In the genomic region with DNA sequence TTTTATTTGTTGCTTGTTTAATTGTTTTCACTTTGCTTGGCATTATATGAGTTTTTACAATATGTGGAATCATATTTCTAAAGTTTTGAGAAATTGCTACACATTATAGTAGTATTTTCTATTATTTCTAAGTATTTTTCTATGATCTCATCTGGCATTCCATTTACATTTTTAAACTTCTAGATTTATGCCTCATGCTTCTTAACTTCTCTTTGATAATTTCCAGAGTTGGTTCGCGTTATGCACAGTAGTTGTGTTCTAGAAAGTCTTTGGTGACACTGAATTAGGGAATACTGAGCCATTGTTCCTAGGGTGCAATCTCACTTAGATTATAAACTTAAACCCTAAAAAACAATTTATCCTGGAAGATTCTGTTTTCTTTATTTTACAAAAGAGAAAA, we compare ENCODE assay signal across 23 cellular contexts.
"Had no signal": no experiment of that assay in that cellular context is flagged by ENCODE, and none has a peak within 500 bp of the region (broad histone marks: within the 10 kb centered on the region; RNA-seq: fewer than 3 reads in every experiment).

No MANE protein-coding gene starts in this region.

- H3K36me3 ChIP-seq: adrenal gland, SJCRH30 had no signal

- DNase-seq: activated CD4-positive, alpha-beta T cell treated with anti-CD3 and anti-CD28 coated beads for 1 hour; activated CD4-positive, alpha-beta T cell treated with anti-CD3 and anti-CD28 coated beads, Interleukin-2, amount 10 ng/mL, durations not matched to agents 24 days and 14 days; activated CD4-positive, alpha-beta T cell treated with anti-CD3 and anti-CD28 coated beads, Interleukin-2, amount 50 U/mL, for 48 hours; activated CD8-positive, alpha-beta memory T cell treated with anti-CD3 and anti-CD28 coated beads, Interleukin-2, amount 10 ng/mL, durations not matched to agents 7 days and 5 days; activated effector memory CD4-positive, alpha-beta T cell treated with anti-CD3 and anti-CD28 coated beads, Interleukin-2, amount 50 U/mL, for 16 hours; activated naive CD4-positive, alpha-beta T cell treated with Interleukin-2 at 50 U/mL for 16 hours; activated naive CD8-positive, alpha-beta T cell treated with anti-CD3 and anti-CD28 coated beads for 36 hours; activated T-cell treated with anti-CD3 and anti-CD28 coated beads, Interleukin-2, amount 50 U/mL, for 24 hours; adrenal gland; cerebellar nuclear complex; NCI-H1092; NCI-H1417; NCI-H1930; NCI-H2171; NCI-H526; NCI-H774; Right ventricle myocardium superior; RPMI8226; SJCRH30; T-helper 17 cell; T-helper 9 cell had no signal

- H3K4me1 Mint-ChIP-seq: activated CD4-positive, alpha-beta T cell treated with anti-CD3 and anti-CD28 coated beads, Interleukin-2, amount 10 ng/mL, durations not matched to agents 24 days and 14 days; activated CD8-positive, alpha-beta memory T cell treated with anti-CD3 and anti-CD28 coated beads, Interleukin-2, amount 10 ng/mL, durations not matched to agents 7 days and 5 days; T-helper 17 cell had no signal

- H3K27me3 ChIP-seq: adrenal gland, SJCRH30 had no signal

- H3K27me3 Mint-ChIP-seq: activated CD4-positive, alpha-beta T cell treated with anti-CD3 and anti-CD28 coated beads, Interleukin-2, amount 10 ng/mL, durations not matched to agents 24 days and 14 days; activated CD8-positive, alpha-beta memory T cell treated with anti-CD3 and anti-CD28 coated beads, Interleukin-2, amount 10 ng/mL, durations not matched to agents 7 days and 5 days; activated naive CD8-positive, alpha-beta T cell treated with anti-CD3 and anti-CD28 coated beads for 36 hours; activated T-cell treated with anti-CD3 and anti-CD28 coated beads, Interleukin-2, amount 50 U/mL, for 24 hours; T-helper 17 cell had no signal

- H3K4me3 Mint-ChIP-seq: activated CD4-positive, alpha-beta T cell treated with anti-CD3 and anti-CD28 coated beads, Interleukin-2, amount 10 ng/mL, durations not matched to agents 24 days and 14 days; activated CD8-positive, alpha-beta memory T cell treated with anti-CD3 and anti-CD28 coated beads, Interleukin-2, amount 10 ng/mL, durations not matched to agents 7 days and 5 days; activated naive CD8-positive, alpha-beta T cell treated with anti-CD3 and anti-CD28 coated beads for 36 hours; activated T-cell treated with anti-CD3 and anti-CD28 coated beads, Interleukin-2, amount 50 U/mL, for 24 hours; T-helper 17 cell; WTC11 had no signal

- H3K27ac Mint-ChIP-seq: activated CD4-positive, alpha-beta T cell treated with anti-CD3 and anti-CD28 coated beads, Interleukin-2, amount 10 ng/mL, durations not matched to agents 24 days and 14 days; activated CD8-positive, alpha-beta memory T cell treated with anti-CD3 and anti-CD28 coated beads, Interleukin-2, amount 10 ng/mL, durations not matched to agents 7 days and 5 days; activated naive CD8-positive, alpha-beta T cell treated with anti-CD3 and anti-CD28 coated beads for 36 hours; activated T-cell treated with anti-CD3 and anti-CD28 coated beads, Interleukin-2, amount 50 U/mL, for 24 hours; T-helper 17 cell; WTC11 had no signal

- H3K27ac ChIP-seq: adrenal gland, KMS-11, SJCRH30 had no signal

- H3K36me3 Mint-ChIP-seq: activated CD8-positive, alpha-beta memory T cell treated with anti-CD3 and anti-CD28 coated beads, Interleukin-2, amount 10 ng/mL, durations not matched to agents 7 days and 5 days; activated naive CD8-positive, alpha-beta T cell treated with anti-CD3 and anti-CD28 coated beads for 36 hours; WTC11 had no signal

- ATAC-seq: activated CD8-positive, alpha-beta memory T cell treated with anti-CD3 and anti-CD28 coated beads, Interleukin-2, amount 10 ng/mL, durations not matched to agents 7 days and 5 days; T-helper 17 cell; WTC11 had no signal

- H3K4me2 ChIP-seq: KMS-11 had no signal

- H3K4me3 ChIP-seq: adrenal gland, SJCRH30 had no signal

- H3K9me3 Mint-ChIP-seq: activated CD4-positive, alpha-beta T cell treated with anti-CD3 and anti-CD28 coated beads, Interleukin-2, amount 10 ng/mL, durations not matched to agents 24 days and 14 days; activated naive CD8-positive, alpha-beta T cell treated with anti-CD3 and anti-CD28 coated beads for 36 hours; activated T-cell treated with anti-CD3 and anti-CD28 coated beads, Interleukin-2, amount 50 U/mL, for 24 hours; WTC11 had no signal

- H3K4me1 ChIP-seq: adrenal gland, SJCRH30 had no signal

- H3K9me3 ChIP-seq: adrenal gland, SJCRH30 had no signal

- H3K9ac ChIP-seq: KMS-11 had no signal
